In the genomic region with DNA sequence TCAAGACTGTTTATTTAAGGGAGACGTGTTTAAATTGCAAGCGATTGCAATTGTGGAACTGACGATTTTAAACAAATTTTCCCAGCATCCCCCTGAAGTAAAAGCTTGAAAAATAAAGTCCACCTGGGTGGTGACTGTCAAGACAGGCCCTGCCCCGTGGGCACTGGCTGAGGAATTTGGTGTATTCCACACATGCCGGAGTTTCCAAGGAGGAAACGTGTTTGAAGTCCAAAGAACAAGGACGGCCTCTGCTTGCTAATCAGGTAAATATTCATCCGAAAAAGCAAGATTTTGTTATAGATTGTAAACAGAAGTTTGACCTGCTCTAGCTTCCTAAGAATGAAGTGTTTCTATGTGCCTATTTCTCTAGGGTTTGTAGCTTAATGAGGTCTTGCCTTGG, we compare ENCODE assay signal across 6 cellular contexts.
"Had no signal": no experiment of that assay in that cellular context is flagged by ENCODE, and none has a peak within 500 bp of the region (broad histone marks: within the 10 kb centered on the region; RNA-seq: fewer than 3 reads in every experiment).

No MANE protein-coding gene starts in this region.

- H3K4me2 ChIP-seq: KMS-11 had no signal

- H3K27ac ChIP-seq: HL-60, KMS-11 had no signal

- FAIRE-seq: HTR-8/SVneo had no signal

- H3K9ac ChIP-seq: KMS-11 had no signal

- DNase-seq: IMR-90, KBM-7, KG1 had no signal
